Comparison of ENCODE assay signal across 8 cellular contexts in genomic region chr20:13800728-13801134, GRCh38. TPM values are rescaled to one million over a fixed set of nuclear protein-coding genes. Genes with fewer than 3 reads are reported as not detected.
DNase-seq lines count a peak whose midpoint lies in the region; ATAC-seq and TF ChIP-seq lines count a peak whose summit lies in the region.

No MANE protein-coding gene starts in this region.

- peaks cover 61% of the 10 kb centered on the region for H3K36me3 Mint-ChIP-seq in T-cell

- H3K27ac ChIP-seq in right lobe of liver: peak overlapping the region in 2 of 3 donors; percentile 9 to 35

- intact Hi-C loops in right lobe of liver (cut with DNase I): no loop called here

- no peak overlapping the region for H3K4me3 Mint-ChIP-seq in T-cell

- H3K27me3 Mint-ChIP-seq in T-cell: no peaks in the 10 kb centered on the region

- no peak overlapping the region for H3K27ac Mint-ChIP-seq in T-cell

- H3K4me1 ChIP-seq in right lobe of liver: peaks cover 0 to 18% (median 4%) of the 10 kb centered on the region in 4 donors

- POLR2A ChIA-PET in T-cell (lab: Charles Lee): no interaction called here

- TF ChIP-seq POLR2A in right lobe of liver (IDR thresholded peaks at IDR 0.05): no peak

- no peaks in the 10 kb centered on the region for H3K9me3 ChIP-seq in right lobe of liver

- H3K4me1 Mint-ChIP-seq in T-cell: peaks cover 0 to 4% (median 0%) of the 10 kb centered on the region in 3 donors

- CTCF ChIA-PET in T-cell (lab: Charles Lee): interaction anchor here (1.1 to 1.5 kb wide), 2 partner anchors 12 kb away, joined by 3 read pairs; no protein-coding TSS in a partner anchor

- H3K4me3 ChIP-seq in cardiac fibroblast (replicated peaks in 1 of 2; ENCODE audit: low read depth in 2 of 2, low read length in 2 of 2) (no peak overlapping the region), right lobe of liver (no peak overlapping the region)

- 16% methylated on average over 7 of the region's 7 CpGs for WGBS in right lobe of liver (ENCODE audit: insufficient coverage, low coverage, low lambda C conversion rate, missing lambda C conversion rate)

- H3K9me3 Mint-ChIP-seq in T-cell: no peaks in the 10 kb centered on the region

- ATAC-seq in right lobe of liver (peak; percentile 98 to 100 (median 99)), HG02610 (IDR thresholded peaks at IDR 0.05; ENCODE audit: unreplicated experiment) (no peak), T-cell (replicated peaks in 1 of 4) (no peak)

- peaks cover 0 to 61% (median 21%) of the 10 kb centered on the region in 4 donors for H3K36me3 ChIP-seq in right lobe of liver

- DNase-seq in C1 segment of cervical spinal cord (lab: John Stamatoyannopoulos, UW) (peak in 8 of 14 donors; percentile 12 to 94 (median 26)), NCI-H187 treated with DMSO at 0.1 percent for 48 hours (lab: John Stamatoyannopoulos, UW) (peak; percentile 2), cardiac fibroblast (ENCODE audit: low read depth in 2 of 2) (peak; percentile 86 to 94), right lobe of liver (peak; percentile 94 to 98 (median 98)), foreskin melanocyte (no peak), T-cell (no peak)
- DNase-seq in stimulated activated CD4-positive, alpha-beta T cell treated with anti-CD3 and anti-CD28 coated beads, Interleukin-4, amount 100 ng/mL, for 4 hours: no peak

- no peak for TF ChIP-seq CTCF in cardiac fibroblast (IDR thresholded peaks at IDR 0.05; ENCODE audit: low read depth, low read length)
- no peak for TF ChIP-seq CTCF in right lobe of liver (IDR thresholded peaks at IDR 0.05)

- no peaks in the 10 kb centered on the region for H3K27me3 ChIP-seq in right lobe of liver

RNA-seq across cellular contexts. Expression of gene NDUFAF5, which starts 15.9 kb away (rescaled TPM):
- 10 to 100 TPM in 5 of 6 experiments, 1 to 10 TPM in 1; 9.8 to 15.9 (median 11.7) TPM for total RNA-seq in right lobe of liver
- 10 to 100 TPM; 25.6 to 39.4 (median 30.1) TPM for total RNA-seq in T-cell

RNA-seq across cellular contexts. Expression of gene ESF1, which starts 16.0 kb away (rescaled TPM):
- total RNA-seq in right lobe of liver: 1 to 10 TPM; 4.4 to 8.9 (median 6.9) TPM
- 10 to 100 TPM in 4 of 5 donors, 1 to 10 TPM in 1; 9.4 to 14.2 (median 12.2) TPM for total RNA-seq in T-cell

Comparison
In these comparisons a context has a peak if more than half of its experiments do, and no peak if none do; other contexts are left out.
1. DNase-seq: peak in C1 segment of cervical spinal cord (8 of 14), NCI-H187 treated with DMSO at 0.1 percent for 48 hours (single experiment), cardiac fibroblast (2 of 2) and right lobe of liver (3 of 3); none in stimulated activated CD4-positive, alpha-beta T cell treated with anti-CD3 and anti-CD28 coated beads, Interleukin-4, amount 100 ng/mL, for 4 hours (0 of 2), foreskin melanocyte (single experiment) and T-cell (0 of 34).
2. ATAC-seq: peak in right lobe of liver (4 of 4); none in HG02610 (single experiment) and T-cell (0 of 4).